13 cellular contexts compared by ENCODE assay signal in genomic region chr1:78143673-78144072, GRCh38.
DNase-seq lines count a peak whose midpoint lies in the region; ATAC-seq and TF ChIP-seq lines count a peak whose summit lies in the region.
"Had no signal": no experiment of that assay in that cellular context is flagged by ENCODE, and none has a peak within 500 bp of the region (broad histone marks: within the 10 kb centered on the region; RNA-seq: fewer than 3 reads in every experiment).

No MANE protein-coding gene starts in this region.

- intact Hi-C loops in CD4-positive, alpha-beta memory T cell (cut with micrococcal nuclease) = no loop called here
- intact Hi-C loops in right lobe of liver (cut with DNase I) = no loop called here

- peaks cover 8 to 35% (median 12%) of the 10 kb centered on the region in 4 donors for H3K4me1 Mint-ChIP-seq in CD4-positive, alpha-beta memory T cell

- POLR2A ChIA-PET in CD4-positive, alpha-beta memory T cell (lab: Charles Lee; ENCODE audit: partially characterized antibody) = no interaction called here

- 30% methylated on average over 2 of the region's 2 CpGs for WGBS in right lobe of liver (ENCODE audit: insufficient coverage, low coverage, low lambda C conversion rate, missing lambda C conversion rate)

- no peaks in the 10 kb centered on the region for H3K9me3 Mint-ChIP-seq in CD4-positive, alpha-beta memory T cell

- H3K36me3 ChIP-seq in CD4-positive, alpha-beta memory T cell (ENCODE audit: insufficient read depth, low read length) = no peaks in the 10 kb centered on the region
- no peaks in the 10 kb centered on the region for H3K36me3 ChIP-seq in right lobe of liver
- H3K36me3 ChIP-seq: BLaER1 treated with 17β-estradiol and CSF1 and Interleukin-3, amounts not matched to agents 10 nM and 100 nM had no signal

- no peak for TF ChIP-seq POLR2A in right lobe of liver (IDR thresholded peaks at IDR 0.05)

- no peak for DNase-seq in CD4-positive, alpha-beta memory T cell
- DNase-seq in right lobe of liver = no peak
- DNase-seq in medulla oblongata (ENCODE audit: extremely low spot score) = no peak
- DNase-seq in amniotic stem cell (lab: John Stamatoyannopoulos, UW) = no peak
- DNase-seq: amygdala, testis had no signal

- peaks cover 11% of the 10 kb centered on the region for H3K4me1 ChIP-seq in CD4-positive, alpha-beta memory T cell (ENCODE audit: insufficient read depth, low read length)
- peaks cover 0 to 25% (median 4%) of the 10 kb centered on the region in 4 donors for H3K4me1 ChIP-seq in right lobe of liver
- H3K4me1 ChIP-seq: testis had no signal

- no peak for TF ChIP-seq CTCF in VCaP (conservative IDR thresholded peaks at IDR 0.05)
- no peak for TF ChIP-seq CTCF in right lobe of liver (IDR thresholded peaks at IDR 0.05)

- H3K9me3 ChIP-seq in CD4-positive, alpha-beta memory T cell (ENCODE audit: control insufficient read depth in 1 of 2, low read length in 2 of 2) = no peaks in the 10 kb centered on the region
- no peaks in the 10 kb centered on the region for H3K9me3 ChIP-seq in right lobe of liver
- H3K9me3 ChIP-seq: BLaER1 treated with 17β-estradiol and CSF1 and Interleukin-3, amounts not matched to agents 10 nM and 100 nM; testis had no signal

- ATAC-seq in GM19452 (IDR thresholded peaks at IDR 0.05; ENCODE audit: unreplicated experiment) (peak; percentile 12), right lobe of liver (peak; percentile 52 to 76 (median 62)), GM18868 (IDR thresholded peaks at IDR 0.05; ENCODE audit: unreplicated experiment) (no peak), HG03565 (IDR thresholded peaks at IDR 0.05; ENCODE audit: unreplicated experiment) (no peak)
- ATAC-seq: sciatic nerve had no signal

- CTCF ChIA-PET in CD4-positive, alpha-beta memory T cell (lab: Charles Lee; ENCODE audit: partially characterized antibody) = interaction anchor here (0.5 to 4.6 kb wide), 8 partner anchors 11 to 532 kb away, joined by 3 to 45 read pairs (median 4); partner anchors contain the start of gene DNAJB4

- H3K4me3 Mint-ChIP-seq in CD4-positive, alpha-beta memory T cell = peak overlapping the region; percentile 79 to 91 (median 86)

- H3K4me3 ChIP-seq in CD4-positive, alpha-beta memory T cell (ENCODE audit: low read length in 2 of 2) = peak overlapping the region in 1 of 2 donors; percentile 34
- peak overlapping the region; percentile 37 to 57 (median 52) for H3K4me3 ChIP-seq in right lobe of liver
- H3K4me3 ChIP-seq: BLaER1 treated with 17β-estradiol and CSF1 and Interleukin-3, amounts not matched to agents 10 nM and 100 nM; coronary artery; testis had no signal

- H3K36me3 Mint-ChIP-seq in CD4-positive, alpha-beta memory T cell = no peaks in the 10 kb centered on the region

- no peaks in the 10 kb centered on the region for H3K27me3 ChIP-seq in CD4-positive, alpha-beta memory T cell (ENCODE audit: insufficient read depth, low read length)
- H3K27me3 ChIP-seq in right lobe of liver = no peaks in the 10 kb centered on the region
- H3K27me3 ChIP-seq: BLaER1 treated with 17β-estradiol and CSF1 and Interleukin-3, amounts not matched to agents 10 nM and 100 nM; testis had no signal

- H3K27me3 Mint-ChIP-seq in CD4-positive, alpha-beta memory T cell = peaks cover 3 to 10% of the 10 kb centered on the region in 2 donors

- H3K27ac Mint-ChIP-seq in CD4-positive, alpha-beta memory T cell = peak overlapping the region; percentile 8 to 96 (median 82)

- H3K27ac ChIP-seq in CD4-positive, alpha-beta memory T cell (ENCODE audit: low read depth, low read length) = no peak overlapping the region
- H3K27ac ChIP-seq in VCaP = peak overlapping the region; percentile 13; the same call in 1 of the 2 replicates
- peak overlapping the region; percentile 77 to 79 (median 79) for H3K27ac ChIP-seq in right lobe of liver
- H3K27ac ChIP-seq: BLaER1 treated with 17β-estradiol and CSF1 and Interleukin-3, amounts not matched to agents 10 nM and 100 nM; coronary artery; testis had no signal

Comparison
In these comparisons a context has a peak if more than half of its experiments do, and no peak if none do; other contexts are left out.
1. ATAC-seq: peak in GM19452 (single experiment) and right lobe of liver (4 of 4); none in GM18868 (single experiment) and HG03565 (single experiment).